Comparison of ENCODE assay signal across 21 cellular contexts in genomic region chrX:24204958-24205357, GRCh38. TPM values are rescaled to one million over a fixed set of nuclear protein-coding genes. Genes with fewer than 3 reads are reported as not detected.
A peak's percentile ranks its signal among the peaks of the same experiment; 100 is the strongest.
DNase-seq lines count a peak whose midpoint lies in the region; ATAC-seq and TF ChIP-seq lines count a peak whose summit lies in the region.
"Had no signal": no experiment of that assay in that cellular context is flagged by ENCODE, and none has a peak within 500 bp of the region (broad histone marks: within the 10 kb centered on the region; RNA-seq: fewer than 3 reads in every experiment).

No MANE protein-coding gene starts in this region.

- DNase-seq in activated T-cell treated with anti-CD3 and anti-CD28 coated beads, Interleukin-2, amount 50 U/mL, for 24 hours, result no peak
- DNase-seq in activated T-cell treated with anti-CD3 and anti-CD28 coated beads for 4 hours (no peak), GM23248 (no peak), HAP-1 (ENCODE audit: low spot score in 2 of 2) (no peak), hepatocyte (ENCODE audit: low spot score) (no peak)
- DNase-seq in activated naive CD8-positive, alpha-beta T cell treated with anti-CD3 and anti-CD28 coated beads, Interleukin-2, amount 50 U/mL, for 24 hours, result no peak
- DNase-seq in stimulated activated effector memory CD8-positive, alpha-beta T cell treated with anti-CD3 and anti-CD28 coated beads, Interleukin-12 subunit alpha, Interleukin-12 subunit beta, amount 100 ng/mL, for 72 hours (ENCODE audit: low spot score in 2 of 2), result no peak
- no peak for DNase-seq in stimulated activated CD4-positive, alpha-beta T cell treated with anti-CD3 and anti-CD28 coated beads, Interleukin-4, amount 100 ng/mL, for 24 hours
- DNase-seq: ACHN; activated CD4-positive, alpha-beta T cell treated with anti-CD3 and anti-CD28 coated beads, Interleukin-2, amount 10 ng/mL, durations not matched to agents 24 days and 14 days; activated T-cell treated with anti-CD3 and anti-CD28 coated beads, Interleukin-2, amount 50 U/mL, for 4 hours; dermis blood vessel endothelial cell; DMS79; Karpas-422; left cardiac atrium; mesendoderm; NCI-H1417; NCI-H524 treated with DMSO at 0.1 percent for 48 hours; small intestine; stimulated activated CD4-positive, alpha-beta T cell treated with anti-CD3 and anti-CD28 coated beads, Interleukin-4, amount 100 ng/mL, for 4 hours had no signal

- H3K27me3 ChIP-seq in GM23248 (replicated peaks; ENCODE audit: insufficient read depth) (no peaks in the 10 kb centered on the region), HAP-1 (ENCODE audit: low read depth) (no peaks in the 10 kb centered on the region), hepatocyte (no peaks in the 10 kb centered on the region)
- H3K27me3 ChIP-seq: breast epithelium had no signal

- no peak for ATAC-seq in activated naive CD8-positive, alpha-beta T cell treated with anti-CD3 and anti-CD28 coated beads, Interleukin-2, amount 50 U/mL, for 24 hours
- no peak for ATAC-seq in stimulated activated effector memory CD8-positive, alpha-beta T cell treated with anti-CD3 and anti-CD28 coated beads, Interleukin-12 subunit alpha, Interleukin-12 subunit beta, amount 100 ng/mL, for 72 hours
- ATAC-seq: left cardiac atrium had no signal

- H3K9me2 ChIP-seq in GM23248 (ENCODE audit: insufficient read depth) (no peaks in the 10 kb centered on the region), hepatocyte (replicated peaks; ENCODE audit: insufficient read depth) (no peaks in the 10 kb centered on the region)

- H4K20me1 ChIP-seq in GM23248 (ENCODE audit: insufficient read depth) (no peaks in the 10 kb centered on the region; the same call in 1 of the 2 replicates), hepatocyte (ENCODE audit: insufficient read depth, poor library complexity, severe bottlenecking) (peaks cover 74% of the 10 kb centered on the region)

- H3K4me1 ChIP-seq in GM23248 (ENCODE audit: insufficient read depth) (peaks cover 33% of the 10 kb centered on the region), HAP-1 (peaks cover 6% of the 10 kb centered on the region), hepatocyte (ENCODE audit: insufficient read depth) (peaks cover 15% of the 10 kb centered on the region)
- H3K4me1 ChIP-seq: breast epithelium had no signal

- no peak for TF ChIP-seq CTCF in hepatocyte (IDR thresholded peaks at IDR 0.05; ENCODE audit: poor library complexity)

- H3K9me3 ChIP-seq in GM23248 (ENCODE audit: low read depth) (no peaks in the 10 kb centered on the region), HAP-1 (no peaks in the 10 kb centered on the region), hepatocyte (ENCODE audit: low read depth) (no peaks in the 10 kb centered on the region)
- H3K9me3 ChIP-seq: breast epithelium had no signal

- no peaks in the 10 kb centered on the region for H3K27me3 Mint-ChIP-seq in activated T-cell treated with anti-CD3 and anti-CD28 coated beads, Interleukin-2, amount 50 U/mL, for 24 hours
- H3K27me3 Mint-ChIP-seq in activated naive CD8-positive, alpha-beta T cell treated with anti-CD3 and anti-CD28 coated beads, Interleukin-2, amount 50 U/mL, for 24 hours, result no peaks in the 10 kb centered on the region
- H3K27me3 Mint-ChIP-seq: activated CD4-positive, alpha-beta T cell treated with anti-CD3 and anti-CD28 coated beads, Interleukin-2, amount 10 ng/mL, durations not matched to agents 24 days and 14 days had no signal

- H3K79me2 ChIP-seq in GM23248 (ENCODE audit: insufficient read depth), result peaks cover 90% of the 10 kb centered on the region
- peaks cover 98% of the 10 kb centered on the region for H3K79me2 ChIP-seq in hepatocyte

- H3K36me3 Mint-ChIP-seq in activated T-cell treated with anti-CD3 and anti-CD28 coated beads, Interleukin-2, amount 50 U/mL, for 24 hours (ENCODE audit: low read depth), result peaks cover 82% of the 10 kb centered on the region
- H3K36me3 Mint-ChIP-seq in activated naive CD8-positive, alpha-beta T cell treated with anti-CD3 and anti-CD28 coated beads, Interleukin-2, amount 50 U/mL, for 24 hours (ENCODE audit: low read depth), result peaks cover 20% of the 10 kb centered on the region
- H3K36me3 Mint-ChIP-seq in stimulated activated effector memory CD8-positive, alpha-beta T cell treated with anti-CD3 and anti-CD28 coated beads, Interleukin-12 subunit alpha, Interleukin-12 subunit beta, amount 100 ng/mL, for 72 hours, result peaks cover 66% of the 10 kb centered on the region

- peaks cover 25% of the 10 kb centered on the region for H3F3A ChIP-seq in GM23248 (ENCODE audit: insufficient read depth)

- WGBS in GM23248 (ENCODE audit: low coverage in 1 of 2, low lambda C conversion rate in 2 of 2, missing lambda C conversion rate in 2 of 2), 2 experiments, result 100% methylated on average over 1 of the region's 1 CpG
- WGBS in hepatocyte (ENCODE audit: low lambda C conversion rate, missing lambda C conversion rate), result 100% methylated on average over 1 of the region's 1 CpG

- H3K9ac ChIP-seq in GM23248, result peak overlapping the region; percentile 48

- H3K9me3 Mint-ChIP-seq in activated T-cell treated with anti-CD3 and anti-CD28 coated beads, Interleukin-2, amount 50 U/mL, for 24 hours, result no peaks in the 10 kb centered on the region
- no peaks in the 10 kb centered on the region for H3K9me3 Mint-ChIP-seq in activated naive CD8-positive, alpha-beta T cell treated with anti-CD3 and anti-CD28 coated beads, Interleukin-2, amount 50 U/mL, for 24 hours
- no peaks in the 10 kb centered on the region for H3K9me3 Mint-ChIP-seq in stimulated activated effector memory CD8-positive, alpha-beta T cell treated with anti-CD3 and anti-CD28 coated beads, Interleukin-12 subunit alpha, Interleukin-12 subunit beta, amount 100 ng/mL, for 72 hours
- H3K9me3 Mint-ChIP-seq: activated CD4-positive, alpha-beta T cell treated with anti-CD3 and anti-CD28 coated beads, Interleukin-2, amount 10 ng/mL, durations not matched to agents 24 days and 14 days; activated T-cell treated with anti-CD3 and anti-CD28 coated beads, Interleukin-2, amount 50 U/mL, for 4 hours had no signal

- H2AFZ ChIP-seq in GM23248 (no peak overlapping the region), hepatocyte (no peak overlapping the region)

- peaks cover 46% of the 10 kb centered on the region for H3K4me1 Mint-ChIP-seq in activated T-cell treated with anti-CD3 and anti-CD28 coated beads, Interleukin-2, amount 50 U/mL, for 24 hours (ENCODE audit: low read depth)
- H3K4me1 Mint-ChIP-seq in activated naive CD8-positive, alpha-beta T cell treated with anti-CD3 and anti-CD28 coated beads, Interleukin-2, amount 50 U/mL, for 24 hours, result peaks cover 42% of the 10 kb centered on the region
- H3K4me1 Mint-ChIP-seq in stimulated activated effector memory CD8-positive, alpha-beta T cell treated with anti-CD3 and anti-CD28 coated beads, Interleukin-12 subunit alpha, Interleukin-12 subunit beta, amount 100 ng/mL, for 72 hours, result peaks cover 31% of the 10 kb centered on the region

- H3K27ac ChIP-seq in GM23248 (peak overlapping the region; percentile 70), hepatocyte (no peak overlapping the region)
- H3K27ac ChIP-seq: breast epithelium had no signal

- peaks cover 6% of the 10 kb centered on the region; the same call in 1 of the 2 replicates for H3K36me3 ChIP-seq in GM23248 (ENCODE audit: low read depth)
- peaks cover 27% of the 10 kb centered on the region for H3K36me3 ChIP-seq in HAP-1 (replicated peaks)
- H3K36me3 ChIP-seq in hepatocyte (replicated peaks; ENCODE audit: insufficient read depth, low read depth), result no peaks in the 10 kb centered on the region
- H3K36me3 ChIP-seq: breast epithelium had no signal

- no peak overlapping the region for H3K4me3 Mint-ChIP-seq in activated T-cell treated with anti-CD3 and anti-CD28 coated beads, Interleukin-2, amount 50 U/mL, for 24 hours
- H3K4me3 Mint-ChIP-seq in activated naive CD8-positive, alpha-beta T cell treated with anti-CD3 and anti-CD28 coated beads, Interleukin-2, amount 50 U/mL, for 24 hours, result no peak overlapping the region
- no peak overlapping the region for H3K4me3 Mint-ChIP-seq in stimulated activated effector memory CD8-positive, alpha-beta T cell treated with anti-CD3 and anti-CD28 coated beads, Interleukin-12 subunit alpha, Interleukin-12 subunit beta, amount 100 ng/mL, for 72 hours
- H3K4me3 Mint-ChIP-seq: activated CD4-positive, alpha-beta T cell treated with anti-CD3 and anti-CD28 coated beads, Interleukin-2, amount 10 ng/mL, durations not matched to agents 24 days and 14 days; activated T-cell treated with anti-CD3 and anti-CD28 coated beads, Interleukin-2, amount 50 U/mL, for 4 hours had no signal

- H3K27ac Mint-ChIP-seq in activated T-cell treated with anti-CD3 and anti-CD28 coated beads, Interleukin-2, amount 50 U/mL, for 24 hours, result peak overlapping the region; percentile 12
- H3K27ac Mint-ChIP-seq in activated naive CD8-positive, alpha-beta T cell treated with anti-CD3 and anti-CD28 coated beads, Interleukin-2, amount 50 U/mL, for 24 hours, result peak overlapping the region; percentile 54
- H3K27ac Mint-ChIP-seq in stimulated activated effector memory CD8-positive, alpha-beta T cell treated with anti-CD3 and anti-CD28 coated beads, Interleukin-12 subunit alpha, Interleukin-12 subunit beta, amount 100 ng/mL, for 72 hours, result peak overlapping the region; percentile 58
- H3K27ac Mint-ChIP-seq: activated CD4-positive, alpha-beta T cell treated with anti-CD3 and anti-CD28 coated beads, Interleukin-2, amount 10 ng/mL, durations not matched to agents 24 days and 14 days had no signal

- in situ Hi-C loops in GM23248 (cut with MboI), result no loop called here
- in situ Hi-C loops in HAP-1 (cut with MboI; ENCODE audit: low sequenced_read_pairs), result no loop called here

- H3K4me3 ChIP-seq in GM23248 (no peak overlapping the region), HAP-1 (no peak overlapping the region), hepatocyte (no peak overlapping the region)
- H3K4me3 ChIP-seq: breast epithelium had no signal

- H3K4me2 ChIP-seq in GM23248 (ENCODE audit: unreplicated experiment), result peak overlapping the region; percentile 60
- H3K4me2 ChIP-seq in hepatocyte, result no peak overlapping the region

RNA-seq across cellular contexts. Expression of gene ZFX, which starts 55.4 kb away (rescaled TPM):
- total RNA-seq in GM23248 (2014; rRNA removed; shearing (Covaris generic)), result 24.1 and 26.7 TPM in 2 replicates
- polyA plus RNA-seq in GM23248 (2016; fragmentation: Nextera tagmentation; extraction: Ambion mirVana) (16.7 and 19.6 TPM in 2 replicates), hepatocyte (28.4 and 31.5 TPM in 2 replicates)
- total RNA-seq in hepatocyte, result 71.7 and 74.0 TPM in 2 replicates
